ENCODE assay signal across 22 cellular contexts in genomic region chr9:76431601-76432000, GRCh38.
"Had no signal": no experiment of that assay in that cellular context is flagged by ENCODE, and none has a peak within 500 bp of the region (broad histone marks: within the 10 kb centered on the region; RNA-seq: fewer than 3 reads in every experiment).

No MANE protein-coding gene starts in this region.

- H3K27ac ChIP-seq: colonic mucosa, heart left ventricle, left ventricle myocardium inferior, lower lobe of right lung, neutrophil, psoas muscle, skin epidermis had no signal

- H3K4me1 Mint-ChIP-seq: immature natural killer cell, memory B cell, nephron had no signal

- H3K4me3 ChIP-seq: colonic mucosa, heart left ventricle, left ventricle myocardium inferior, lower lobe of right lung, psoas muscle, skin epidermis had no signal

- H3K27me3 ChIP-seq: colonic mucosa, heart left ventricle, neutrophil had no signal

- ATAC-seq: esophagus mucosa, heart left ventricle, left cardiac atrium, lower lobe of right lung, psoas muscle, sciatic nerve had no signal

- H3K27me3 Mint-ChIP-seq: type B pancreatic cell had no signal

- H3K36me3 ChIP-seq: colonic mucosa, heart left ventricle, left ventricle myocardium inferior, lower lobe of right lung, neutrophil had no signal

- H3K36me3 Mint-ChIP-seq: immature natural killer cell, type B pancreatic cell had no signal

- H3K4me1 ChIP-seq: colonic mucosa, heart left ventricle, left ventricle myocardium inferior, lower lobe of right lung, psoas muscle had no signal

- H3K27ac Mint-ChIP-seq: immature natural killer cell, memory B cell, nephron, type B pancreatic cell had no signal

- H3K4me3 Mint-ChIP-seq: immature natural killer cell, memory B cell, nephron, type B pancreatic cell had no signal

- H3K9me3 Mint-ChIP-seq: immature natural killer cell, memory B cell, type B pancreatic cell had no signal

- DNase-seq: colonic mucosa; dermis blood vessel endothelial cell; effector CD4-positive, alpha-beta T cell; heart left ventricle; hypothalamus; immature natural killer cell; kidney; left cardiac atrium; left ventricle myocardium inferior; lower lobe of right lung; midbrain; psoas muscle; retina; stimulated activated CD4-positive, alpha-beta T cell treated with anti-CD3 and anti-CD28 coated beads, Interleukin-2, amount 100 ng/mL, for 48 hours; stimulated activated naive CD4-positive, alpha-beta T cell treated with Interleukin-2 at 50 U/mL for 16 hours had no signal

- H3K9me3 ChIP-seq: colonic mucosa, heart left ventricle, left ventricle myocardium inferior, lower lobe of right lung, neutrophil, psoas muscle had no signal
